Comparison of ENCODE assay signal across 1 cellular context in the genomic region with DNA sequence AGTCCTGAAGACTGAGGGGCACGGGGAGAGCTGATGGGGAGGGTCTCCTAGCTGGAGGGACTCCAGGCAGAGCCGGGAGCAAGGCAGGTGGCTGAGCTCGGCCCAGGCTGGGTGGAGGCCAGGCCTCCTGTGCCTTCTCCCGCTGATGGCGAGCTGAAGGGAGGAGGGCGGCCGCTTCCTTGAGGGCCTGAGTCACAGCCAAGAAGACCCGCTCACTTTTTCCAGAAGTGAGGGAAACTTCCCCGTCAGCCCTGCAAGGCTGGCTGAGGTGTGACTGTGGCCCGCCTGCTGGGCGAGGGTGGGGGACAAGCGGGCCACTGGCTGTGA.
TF ChIP-seq lines count a peak whose summit lies in the region.

No MANE protein-coding gene starts in this region.

TF ChIP-seq in GM12878, 131 proteins besides CTCF, POLR2A, EP300 and RAD21:
- TF ChIP-seq SMAD5 (IDR thresholded peaks at IDR 0.05; ENCODE audit: low read depth) (no peak), POU2F2 (IDR thresholded peaks at IDR 0.05; ENCODE audit: borderline replicate concordance, low read depth, low read length) (no peak), SREBF1 (IDR thresholded peaks at IDR 0.05; ENCODE audit: low read length) (no peak), ESRRA (IDR thresholded peaks at IDR 0.05; ENCODE audit: low read length) (no peak), KDM1A (IDR thresholded peaks at IDR 0.05; ENCODE audit: borderline replicate concordance) (no peak), SREBF2 (IDR thresholded peaks at IDR 0.05; ENCODE audit: low read length) (no peak), HDGF (IDR thresholded peaks at IDR 0.05) (no peak), SIX5 (IDR thresholded peaks at IDR 0.05; ENCODE audit: low read depth, low read length, severe bottlenecking) (no peak), FOXK2 (IDR thresholded peaks at IDR 0.05) (no peak), NFXL1 (IDR thresholded peaks at IDR 0.05; ENCODE audit: borderline replicate concordance) (no peak), HDAC2 (IDR thresholded peaks at IDR 0.05) (no peak), SPI1 (IDR thresholded peaks at IDR 0.05; ENCODE audit: borderline replicate concordance, insufficient read depth, low read depth, low read length) (no peak), ZNF622 (IDR thresholded peaks at IDR 0.05) (no peak), CBX3 (IDR thresholded peaks at IDR 0.05; ENCODE audit: borderline replicate concordance, low read depth) (no peak), TCF3 (IDR thresholded peaks at IDR 0.05; ENCODE audit: borderline replicate concordance, insufficient read depth, low read depth, low read length) (no peak), EED (IDR thresholded peaks at IDR 0.05; ENCODE audit: low read depth) (no peak)
- TF ChIP-seq, protein P1, sequence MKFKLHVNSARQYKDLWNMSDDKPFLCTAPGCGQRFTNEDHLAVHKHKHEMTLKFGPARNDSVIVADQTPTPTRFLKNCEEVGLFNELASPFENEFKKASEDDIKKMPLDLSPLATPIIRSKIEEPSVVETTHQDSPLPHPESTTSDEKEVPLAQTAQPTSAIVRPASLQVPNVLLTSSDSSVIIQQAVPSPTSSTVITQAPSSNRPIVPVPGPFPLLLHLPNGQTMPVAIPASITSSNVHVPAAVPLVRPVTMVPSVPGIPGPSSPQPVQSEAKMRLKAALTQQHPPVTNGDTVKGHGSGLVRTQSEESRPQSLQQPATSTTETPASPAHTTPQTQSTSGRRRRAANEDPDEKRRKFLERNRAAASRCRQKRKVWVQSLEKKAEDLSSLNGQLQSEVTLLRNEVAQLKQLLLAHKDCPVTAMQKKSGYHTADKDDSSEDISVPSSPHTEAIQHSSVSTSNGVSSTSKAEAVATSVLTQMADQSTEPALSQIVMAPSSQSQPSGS (IDR thresholded peaks at IDR 0.05; ENCODE audit: low read length) = no peak
- TF ChIP-seq, protein P2, sequence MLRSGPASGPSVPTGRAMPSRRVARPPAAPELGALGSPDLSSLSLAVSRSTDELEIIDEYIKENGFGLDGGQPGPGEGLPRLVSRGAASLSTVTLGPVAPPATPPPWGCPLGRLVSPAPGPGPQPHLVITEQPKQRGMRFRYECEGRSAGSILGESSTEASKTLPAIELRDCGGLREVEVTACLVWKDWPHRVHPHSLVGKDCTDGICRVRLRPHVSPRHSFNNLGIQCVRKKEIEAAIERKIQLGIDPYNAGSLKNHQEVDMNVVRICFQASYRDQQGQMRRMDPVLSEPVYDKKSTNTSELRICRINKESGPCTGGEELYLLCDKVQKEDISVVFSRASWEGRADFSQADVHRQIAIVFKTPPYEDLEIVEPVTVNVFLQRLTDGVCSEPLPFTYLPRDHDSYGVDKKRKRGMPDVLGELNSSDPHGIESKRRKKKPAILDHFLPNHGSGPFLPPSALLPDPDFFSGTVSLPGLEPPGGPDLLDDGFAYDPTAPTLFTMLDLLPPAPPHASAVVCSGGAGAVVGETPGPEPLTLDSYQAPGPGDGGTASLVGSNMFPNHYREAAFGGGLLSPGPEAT (IDR thresholded peaks at IDR 0.05; ENCODE audit: low read depth) = no peak
- TF ChIP-seq, protein P3, sequence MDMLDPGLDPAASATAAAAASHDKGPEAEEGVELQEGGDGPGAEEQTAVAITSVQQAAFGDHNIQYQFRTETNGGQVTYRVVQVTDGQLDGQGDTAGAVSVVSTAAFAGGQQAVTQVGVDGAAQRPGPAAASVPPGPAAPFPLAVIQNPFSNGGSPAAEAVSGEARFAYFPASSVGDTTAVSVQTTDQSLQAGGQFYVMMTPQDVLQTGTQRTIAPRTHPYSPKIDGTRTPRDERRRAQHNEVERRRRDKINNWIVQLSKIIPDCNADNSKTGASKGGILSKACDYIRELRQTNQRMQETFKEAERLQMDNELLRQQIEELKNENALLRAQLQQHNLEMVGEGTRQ (IDR thresholded peaks at IDR 0.05; ENCODE audit: borderline replicate concordance, low read depth, low read length) = no peak
